In genomic region chr14:63543000-63543825, GRCh38 we compare ENCODE assay signal across 1 cellular context.
TF ChIP-seq lines count a peak whose summit lies in the region.

PPP2R5E (minus strand) TSS chr14:63543377; CDS start chr14:63539685, 3,692 bp downstream.

TF ChIP-seq in GM12878, 131 proteins besides CTCF, POLR2A, EP300 and RAD21 (continued from another document and continues in another):
- TF ChIP-seq FOS (IDR thresholded peaks at IDR 0.05; ENCODE audit: borderline replicate concordance, extremely low read depth, insufficient read length), result peak; percentile 64
- TF ChIP-seq STAT1 (conservative IDR thresholded peaks at IDR 0.05), result no peak
- TF ChIP-seq RELA (IDR thresholded peaks at IDR 0.05; ENCODE audit: borderline replicate concordance, partially characterized antibody), result peak; percentile 43
- no peak for TF ChIP-seq USF1 (IDR thresholded peaks at IDR 0.05; ENCODE audit: borderline replicate concordance, extremely low read length, insufficient read depth, low read depth, low read length)
- peak; percentile 97 for TF ChIP-seq POLR2AphosphoS5 (IDR thresholded peaks at IDR 0.05; ENCODE audit: low read length)
- 0 out of 2 replicates have a peak, but pooled peaks have one; percentile 17 for TF ChIP-seq MAX (IDR thresholded peaks at IDR 0.05; ENCODE audit: low read depth, low read length)
- peak; percentile 75; the same call in 1 of the 2 replicates for TF ChIP-seq HDGF (IDR thresholded peaks at IDR 0.05)
- TF ChIP-seq ZNF622 (IDR thresholded peaks at IDR 0.05), result peak; percentile 92
- no peak for TF ChIP-seq FOXM1 (IDR thresholded peaks at IDR 0.05; ENCODE audit: low read depth, low read length)
- TF ChIP-seq SIN3A (IDR thresholded peaks at IDR 0.05; ENCODE audit: low read depth, low read length), result peak; percentile 71
- no peak for TF ChIP-seq MEF2B (IDR thresholded peaks at IDR 0.05; ENCODE audit: partially characterized antibody, poor library complexity, severe bottlenecking)
- peak; percentile 68 for TF ChIP-seq NFYA (IDR thresholded peaks at IDR 0.05; ENCODE audit: borderline replicate concordance, low read depth, low read length)
- peak; percentile 87 for TF ChIP-seq ZBTB40 (IDR thresholded peaks at IDR 0.05; ENCODE audit: borderline replicate concordance)
- TF ChIP-seq TCF12 (IDR thresholded peaks at IDR 0.05; ENCODE audit: low read depth, low read length), result peak; percentile 37; the same call in 1 of the 2 replicates
- no peak for TF ChIP-seq SUPT20H (IDR thresholded peaks at IDR 0.05; ENCODE audit: borderline replicate concordance, control insufficient read depth, low read depth, low read length)
- peak; percentile 85 for TF ChIP-seq LARP7 (IDR thresholded peaks at IDR 0.05)
- TF ChIP-seq, protein P1, sequence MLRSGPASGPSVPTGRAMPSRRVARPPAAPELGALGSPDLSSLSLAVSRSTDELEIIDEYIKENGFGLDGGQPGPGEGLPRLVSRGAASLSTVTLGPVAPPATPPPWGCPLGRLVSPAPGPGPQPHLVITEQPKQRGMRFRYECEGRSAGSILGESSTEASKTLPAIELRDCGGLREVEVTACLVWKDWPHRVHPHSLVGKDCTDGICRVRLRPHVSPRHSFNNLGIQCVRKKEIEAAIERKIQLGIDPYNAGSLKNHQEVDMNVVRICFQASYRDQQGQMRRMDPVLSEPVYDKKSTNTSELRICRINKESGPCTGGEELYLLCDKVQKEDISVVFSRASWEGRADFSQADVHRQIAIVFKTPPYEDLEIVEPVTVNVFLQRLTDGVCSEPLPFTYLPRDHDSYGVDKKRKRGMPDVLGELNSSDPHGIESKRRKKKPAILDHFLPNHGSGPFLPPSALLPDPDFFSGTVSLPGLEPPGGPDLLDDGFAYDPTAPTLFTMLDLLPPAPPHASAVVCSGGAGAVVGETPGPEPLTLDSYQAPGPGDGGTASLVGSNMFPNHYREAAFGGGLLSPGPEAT (IDR thresholded peaks at IDR 0.05; ENCODE audit: low read depth), result peak; percentile 59
- TF ChIP-seq, protein P2, sequence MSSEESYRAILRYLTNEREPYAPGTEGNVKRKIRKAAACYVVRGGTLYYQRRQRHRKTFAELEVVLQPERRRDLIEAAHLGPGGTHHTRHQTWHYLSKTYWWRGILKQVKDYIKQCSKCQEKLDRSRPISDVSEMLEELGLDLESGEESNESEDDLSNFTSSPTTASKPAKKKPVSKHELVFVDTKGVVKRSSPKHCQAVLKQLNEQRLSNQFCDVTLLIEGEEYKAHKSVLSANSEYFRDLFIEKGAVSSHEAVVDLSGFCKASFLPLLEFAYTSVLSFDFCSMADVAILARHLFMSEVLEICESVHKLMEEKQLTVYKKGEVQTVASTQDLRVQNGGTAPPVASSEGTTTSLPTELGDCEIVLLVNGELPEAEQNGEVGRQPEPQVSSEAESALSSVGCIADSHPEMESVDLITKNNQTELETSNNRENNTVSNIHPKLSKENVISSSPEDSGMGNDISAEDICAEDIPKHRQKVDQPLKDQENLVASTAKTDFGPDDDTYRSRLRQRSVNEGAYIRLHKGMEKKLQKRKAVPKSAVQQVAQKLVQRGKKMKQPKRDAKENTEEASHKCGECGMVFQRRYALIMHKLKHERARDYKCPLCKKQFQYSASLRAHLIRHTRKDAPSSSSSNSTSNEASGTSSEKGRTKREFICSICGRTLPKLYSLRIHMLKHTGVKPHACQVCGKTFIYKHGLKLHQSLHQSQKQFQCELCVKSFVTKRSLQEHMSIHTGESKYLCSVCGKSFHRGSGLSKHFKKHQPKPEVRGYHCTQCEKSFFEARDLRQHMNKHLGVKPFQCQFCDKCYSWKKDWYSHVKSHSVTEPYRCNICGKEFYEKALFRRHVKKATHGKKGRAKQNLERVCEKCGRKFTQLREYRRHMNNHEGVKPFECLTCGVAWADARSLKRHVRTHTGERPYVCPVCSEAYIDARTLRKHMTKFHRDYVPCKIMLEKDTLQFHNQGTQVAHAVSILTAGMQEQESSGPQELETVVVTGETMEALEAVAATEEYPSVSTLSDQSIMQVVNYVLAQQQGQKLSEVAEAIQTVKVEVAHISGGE (CRISPR knock-in tag; IDR thresholded peaks at IDR 0.05), result 0 out of 2 replicates have a peak, but pooled peaks have one; percentile 34
- peak; percentile 63 for TF ChIP-seq HCFC1 (IDR thresholded peaks at IDR 0.05; ENCODE audit: low read length)
- TF ChIP-seq MTA2 (IDR thresholded peaks at IDR 0.05; ENCODE audit: low read depth), result no peak
- peak; percentile 95 for TF ChIP-seq PML (IDR thresholded peaks at IDR 0.05; ENCODE audit: low read length)
- no peak for TF ChIP-seq NFXL1 (IDR thresholded peaks at IDR 0.05; ENCODE audit: borderline replicate concordance)
- no peak for TF ChIP-seq WRNIP1 (IDR thresholded peaks at IDR 0.05; ENCODE audit: borderline replicate concordance, low read depth, low read length)
- TF ChIP-seq MTA3 (IDR thresholded peaks at IDR 0.05; ENCODE audit: borderline replicate concordance, low read length), result no peak
- peak; percentile 89 for TF ChIP-seq E4F1 (IDR thresholded peaks at IDR 0.05; ENCODE audit: borderline replicate concordance, partially characterized antibody)
- TF ChIP-seq MXI1 (IDR thresholded peaks at IDR 0.05; ENCODE audit: low read depth, low read length), result peak; percentile 80
- peak; percentile 80 for TF ChIP-seq NKRF (conservative IDR thresholded peaks at IDR 0.05)
- no peak; the same call in 1 of the 2 replicates for TF ChIP-seq ZNF217 (IDR thresholded peaks at IDR 0.05)
- TF ChIP-seq, protein P3, sequence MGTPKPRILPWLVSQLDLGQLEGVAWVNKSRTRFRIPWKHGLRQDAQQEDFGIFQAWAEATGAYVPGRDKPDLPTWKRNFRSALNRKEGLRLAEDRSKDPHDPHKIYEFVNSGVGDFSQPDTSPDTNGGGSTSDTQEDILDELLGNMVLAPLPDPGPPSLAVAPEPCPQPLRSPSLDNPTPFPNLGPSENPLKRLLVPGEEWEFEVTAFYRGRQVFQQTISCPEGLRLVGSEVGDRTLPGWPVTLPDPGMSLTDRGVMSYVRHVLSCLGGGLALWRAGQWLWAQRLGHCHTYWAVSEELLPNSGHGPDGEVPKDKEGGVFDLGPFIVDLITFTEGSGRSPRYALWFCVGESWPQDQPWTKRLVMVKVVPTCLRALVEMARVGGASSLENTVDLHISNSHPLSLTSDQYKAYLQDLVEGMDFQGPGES (IDR thresholded peaks at IDR 0.05), result peak; percentile 78
- peak; percentile 91 for TF ChIP-seq TAF1 (IDR thresholded peaks at IDR 0.05; ENCODE audit: borderline replicate concordance, low read depth, low read length)
- TF ChIP-seq SMAD5 (IDR thresholded peaks at IDR 0.05; ENCODE audit: low read depth), result peak; percentile 76; the same call in 1 of the 2 replicates
- TF ChIP-seq SP1 (IDR thresholded peaks at IDR 0.05; ENCODE audit: low read depth, low read length), result peak; percentile 96
- TF ChIP-seq SMARCA5 (IDR thresholded peaks at IDR 0.05), result peak; percentile 27; the same call in 1 of the 2 replicates
- TF ChIP-seq CHD4 (IDR thresholded peaks at IDR 0.05), result no peak
- TF ChIP-seq, protein P4, sequence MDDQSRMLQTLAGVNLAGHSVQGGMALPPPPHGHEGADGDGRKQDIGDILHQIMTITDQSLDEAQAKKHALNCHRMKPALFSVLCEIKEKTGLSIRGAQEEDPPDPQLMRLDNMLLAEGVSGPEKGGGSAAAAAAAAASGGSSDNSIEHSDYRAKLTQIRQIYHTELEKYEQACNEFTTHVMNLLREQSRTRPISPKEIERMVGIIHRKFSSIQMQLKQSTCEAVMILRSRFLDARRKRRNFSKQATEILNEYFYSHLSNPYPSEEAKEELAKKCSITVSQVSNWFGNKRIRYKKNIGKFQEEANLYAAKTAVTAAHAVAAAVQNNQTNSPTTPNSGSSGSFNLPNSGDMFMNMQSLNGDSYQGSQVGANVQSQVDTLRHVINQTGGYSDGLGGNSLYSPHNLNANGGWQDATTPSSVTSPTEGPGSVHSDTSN (IDR thresholded peaks at IDR 0.05; ENCODE audit: insufficient replicate concordance, low read depth, low read length), result peak; percentile 96
- peak; percentile 64; the same call in 1 of the 2 replicates for TF ChIP-seq IKZF1 (conservative IDR thresholded peaks at IDR 0.05)
- TF ChIP-seq POLR2AphosphoS2 (IDR thresholded peaks at IDR 0.05; ENCODE audit: low read depth, low read length), result peak; percentile 73; the same call in 1 of the 2 replicates
- no peak for TF ChIP-seq HSF1 (IDR thresholded peaks at IDR 0.05; ENCODE audit: low read depth, low read length)
- TF ChIP-seq YY1 (IDR thresholded peaks at IDR 0.05; ENCODE audit: low read depth, low read length), result peak; percentile 18; the same call in 1 of the 2 replicates
- TF ChIP-seq BHLHE40 (IDR thresholded peaks at IDR 0.05; ENCODE audit: borderline replicate concordance in 1 of 2, low read depth in 2 of 2, low read length in 1 of 2), result no peak
- TF ChIP-seq SRF (IDR thresholded peaks at IDR 0.05; ENCODE audit: low read depth in 2 of 2, low read length in 2 of 2), result 0 out of 4 replicates have a peak, but pooled peaks of 1 of the 2 experiments have one; percentile 35
- TF ChIP-seq JUNB (IDR thresholded peaks at IDR 0.05), result no peak
- peak; percentile 95 for TF ChIP-seq CHD2 (IDR thresholded peaks at IDR 0.05; ENCODE audit: borderline replicate concordance, low read depth, low read length)
- TF ChIP-seq CBFB (IDR thresholded peaks at IDR 0.05; ENCODE audit: low read depth), result peak; percentile 50; the same call in 1 of the 2 replicates
- TF ChIP-seq DPF2 (IDR thresholded peaks at IDR 0.05), result peak; percentile 75; the same call in 1 of the 2 replicates
